ENCODE assay signal across 8 cellular contexts in genomic region chr22:38315801-38316339, GRCh38. TPM values are rescaled to one million over a fixed set of nuclear protein-coding genes. Genes with fewer than 3 reads are reported as not detected.
DNase-seq lines count a peak whose midpoint lies in the region; ATAC-seq, FAIRE-seq and TF ChIP-seq lines count a peak whose summit lies in the region.

No MANE protein-coding gene starts in this region.

- H3K27me3 ChIP-seq in RWPE2 (ENCODE audit: insufficient read depth, poor library complexity, severe bottlenecking): no peaks in the 10 kb centered on the region
- no peaks in the 10 kb centered on the region for H3K27me3 ChIP-seq in pancreas

- no peak for TF ChIP-seq CTCF in RWPE2 (IDR thresholded peaks at IDR 0.05; ENCODE audit: poor library complexity, severe bottlenecking)
- TF ChIP-seq CTCF in epithelial cell of esophagus (IDR thresholded peaks at IDR 0.05; ENCODE audit: insufficient read depth, low read depth, low read length, missing control alignments): no peak
- no peak for TF ChIP-seq CTCF in pancreas (IDR thresholded peaks at IDR 0.05)

- H3K36me3 ChIP-seq in RWPE2 (ENCODE audit: low read depth) (peaks cover 37% of the 10 kb centered on the region), pancreas (no peaks in the 10 kb centered on the region)

- peak overlapping the region; percentile 98 for H3K27ac ChIP-seq in RWPE2 (ENCODE audit: poor library complexity, severe bottlenecking)
- H3K27ac ChIP-seq in pancreas: peak overlapping the region; percentile 86 to 94 (median 90)

- H3K4me3 ChIP-seq in RWPE2 (ENCODE audit: severe bottlenecking) (peak overlapping the region; percentile 94), epithelial cell of esophagus (ENCODE audit: low read length) (peak overlapping the region; percentile 75), pancreas (peak overlapping the region; percentile 76 to 88 (median 76))

- 3 to 4% methylated on average over 13 of the region's 13 CpGs for WGBS in pancreas, 2 donors

- DNase-seq in NCI-H748 (lab: John Stamatoyannopoulos, UW; ENCODE audit: unreplicated experiment) (peak; percentile 16), NCI-H748 treated with DMSO at 0.1 percent for 48 hours (lab: John Stamatoyannopoulos, UW) (no peak), RWPE2 (ENCODE audit: low spot score) (no peak), epithelial cell of esophagus (ENCODE audit: low read depth) (no peak), pancreas (no peak), MV-4-11 (lab: John Stamatoyannopoulos, UW) (no peak), NK-92 (lab: John Stamatoyannopoulos, UW; ENCODE audit: unreplicated experiment) (no peak)

- H3K9me3 ChIP-seq in RWPE2 (ENCODE audit: severe bottlenecking) (no peaks in the 10 kb centered on the region), pancreas (no peaks in the 10 kb centered on the region)

- peaks cover 48% of the 10 kb centered on the region for H3K4me1 ChIP-seq in RWPE2 (ENCODE audit: insufficient read depth, poor library complexity, severe bottlenecking)
- peaks cover 0 to 8% (median under 1%) of the 10 kb centered on the region in 3 donors for H3K4me1 ChIP-seq in pancreas

- ATAC-seq in RWPE2 (ENCODE audit: low read depth) (no peak), pancreas (peak; percentile 3 to 10 (median 6)), GM19328 (IDR thresholded peaks at IDR 0.05; ENCODE audit: unreplicated experiment) (no peak)

- no peak for FAIRE-seq in pancreas (lab: Jason Lieb, UNC)

- intact Hi-C loops in pancreas (cut with DNase I): no loop called here

RNA-seq across cellular contexts. Expression of gene CSNK1E, which starts 1.4 kb away (rescaled TPM):
- 10 to 100 TPM; 52.7 to 94.2 (median 57.7) TPM for total RNA-seq in pancreas
- polyA plus RNA-seq in pancreas: 100 to 1,000 TPM in 1 of 2 donors, 10 to 100 TPM in 1; 87.2 to 115 TPM

RNA-seq across cellular contexts. Expression of gene TMEM184B, which starts 43.1 kb away (rescaled TPM):
- 10 to 100 TPM; 11.6 to 30.5 (median 18.6) TPM for total RNA-seq in pancreas
- polyA plus RNA-seq in pancreas: 10 to 100 TPM; 17.0 to 24.4 TPM

Comparison
In these comparisons a context has a peak if more than half of its experiments do, and no peak if none do; other contexts are left out.
1. ATAC-seq: peak in pancreas (4 of 4); none in RWPE2 (single experiment) and GM19328 (single experiment).
2. Peak in every context shown above with its lines, with median percentiles within 50 percentile points of each other: H3K4me3 ChIP-seq.